10 cellular contexts compared by ENCODE assay signal in genomic region chr6:32581275-32582095, GRCh38. TPM values are rescaled to one million over a fixed set of nuclear protein-coding genes. Genes with fewer than 3 reads are reported as not detected.
"Had no signal": no experiment of that assay in that cellular context is flagged by ENCODE, and none has a peak within 500 bp of the region (broad histone marks: within the 10 kb centered on the region; RNA-seq: fewer than 3 reads in every experiment).

No MANE protein-coding gene starts in this region.

- FAIRE-seq: small intestine had no signal

- H3K27me3 Mint-ChIP-seq: activated CD4-positive, alpha-beta memory T cell treated with anti-CD3 and anti-CD28 coated beads for 36 hours had no signal

- H3K4me3 ChIP-seq: lung, right atrium auricular region, transverse colon had no signal

- H3K9me3 Mint-ChIP-seq: activated CD4-positive, alpha-beta memory T cell treated with anti-CD3 and anti-CD28 coated beads for 36 hours; naive thymus-derived CD4-positive, alpha-beta T cell had no signal

- H3K9me3 ChIP-seq: right atrium auricular region, transverse colon had no signal

- H3K36me3 ChIP-seq: right atrium auricular region, transverse colon had no signal

- DNase-seq: activated CD4-positive, alpha-beta memory T cell treated with anti-CD3 and anti-CD28 coated beads for 36 hours; activated naive CD4-positive, alpha-beta T cell treated with Interleukin-2 at 50 U/mL for 16 hours; dermis blood vessel endothelial cell; left cardiac atrium; naive thymus-derived CD4-positive, alpha-beta T cell; small intestine; transverse colon had no signal

- H3K27ac ChIP-seq: right atrium auricular region, transverse colon had no signal

- H3K27me3 ChIP-seq: right atrium auricular region, transverse colon had no signal

- H3K4me1 ChIP-seq: right atrium auricular region, transverse colon had no signal

- ATAC-seq: left cardiac atrium; naive thymus-derived CD4-positive, alpha-beta T cell had no signal

- H3K27ac Mint-ChIP-seq: activated CD4-positive, alpha-beta memory T cell treated with anti-CD3 and anti-CD28 coated beads for 36 hours had no signal

- H3K36me3 Mint-ChIP-seq: activated CD4-positive, alpha-beta memory T cell treated with anti-CD3 and anti-CD28 coated beads for 36 hours had no signal

- H3K4me3 Mint-ChIP-seq: activated CD4-positive, alpha-beta memory T cell treated with anti-CD3 and anti-CD28 coated beads for 36 hours; naive thymus-derived CD4-positive, alpha-beta T cell had no signal

RNA-seq across cellular contexts. Expression of gene HLA-DRB1, which starts 8.2 kb away (rescaled TPM):
- total RNA-seq: epithelial cell of proximal tubule had no signal

RNA-seq across cellular contexts. Expression of gene HLA-DRB5, which starts 51.4 kb away (rescaled TPM):
- total RNA-seq: dermis blood vessel endothelial cell, epithelial cell of proximal tubule had no signal

RNA-seq across cellular contexts. Expression of gene HLA-DQA1, which starts 55.7 kb away (rescaled TPM):
- total RNA-seq: dermis blood vessel endothelial cell, epithelial cell of proximal tubule had no signal
